ENCODE assay signal across 4 cellular contexts in the genomic region with DNA sequence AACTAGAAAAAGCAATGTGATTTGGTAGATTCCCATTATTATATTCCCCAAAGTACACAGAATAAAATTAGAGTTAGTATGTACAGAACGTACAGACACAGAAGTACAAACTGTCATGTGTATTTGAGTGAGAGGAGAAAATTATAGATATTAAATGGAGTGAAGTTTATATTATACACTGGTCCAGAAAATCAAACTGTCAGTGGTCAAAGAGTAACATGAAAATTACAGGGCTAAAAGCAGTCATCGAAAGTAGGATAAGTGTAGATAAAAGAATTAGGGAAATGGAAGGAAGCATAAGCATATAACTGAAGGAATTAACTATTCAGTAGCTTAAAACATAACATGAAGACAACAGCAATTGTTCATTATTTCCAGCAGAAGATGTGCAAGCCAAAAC. TPM values are rescaled to one million over a fixed set of nuclear protein-coding genes. Genes with fewer than 3 reads are reported as not detected.
"Had no signal": no experiment of that assay in that cellular context is flagged by ENCODE, and none has a peak within 500 bp of the region (broad histone marks: within the 10 kb centered on the region; RNA-seq: fewer than 3 reads in every experiment).

No MANE protein-coding gene starts in this region.

- DNase-seq: GDM1, GF-D8 had no signal

- H3K4me3 ChIP-seq: GM12878 had no signal

- ATAC-seq: GM12878 had no signal

RNA-seq across cellular contexts. Expression of gene SEL1L2, which starts 30.3 kb away (rescaled TPM):
- total RNA-seq: G401, GM12878 had no signal
- polyA plus RNA-seq: GM12878 had no signal

RNA-seq across cellular contexts. Expression of gene MACROD2, which starts 35.2 kb away (rescaled TPM):
- total RNA-seq: G401 had no signal
